ENCODE assay signal across 15 cellular contexts in genomic region chr22:20056696-20057386, GRCh38. TPM values are rescaled to one million over a fixed set of nuclear protein-coding genes. Genes with fewer than 3 reads are reported as not detected.
DNase-seq lines count a peak whose midpoint lies in the region; ATAC-seq and TF ChIP-seq lines count a peak whose summit lies in the region.
"Had no signal": no experiment of that assay in that cellular context is flagged by ENCODE, and none has a peak within 500 bp of the region (broad histone marks: within the 10 kb centered on the region; RNA-seq: fewer than 3 reads in every experiment).

No MANE protein-coding gene starts in this region.

- H3K27me3 Mint-ChIP-seq in WTC11 (ENCODE audit: low read depth), result no peaks in the 10 kb centered on the region; the same call in 1 of the 2 replicates
- H3K27me3 Mint-ChIP-seq: B cell had no signal

- DNase-seq in WTC11 (ENCODE audit: low spot score) (no peak), coronary artery (ENCODE audit: low spot score) (peak; percentile 63), osteoblast (ENCODE audit: insufficient read length, low spot score, missing footprints) (peak; percentile 60), germinal center (ENCODE audit: low spot score) (no peak), mucosa of gallbladder (ENCODE audit: low spot score) (no peak)
- DNase-seq: Caco-2; CD8-positive, alpha-beta T cell; DND-41; GDM1; IMR-90 had no signal

- H3K4me1 Mint-ChIP-seq in WTC11, result no peaks in the 10 kb centered on the region
- H3K4me1 Mint-ChIP-seq: B cell, CD14-positive monocyte had no signal

- peaks cover 3% of the 10 kb centered on the region; the same call in 1 of the 2 replicates for H3K36me3 Mint-ChIP-seq in WTC11

- no peaks in the 10 kb centered on the region for H3K79me2 ChIP-seq in osteoblast (ENCODE audit: insufficient read depth, low read length)

- H4K20me1 ChIP-seq in BLaER1 treated with 17β-estradiol and CSF1 and Interleukin-3, amounts not matched to agents 10 nM and 100 nM, result peaks cover 0 to 98% (median 0%) of the 10 kb centered on the region in 11 experiments; a peak in 9 of 22 replicates
- peaks cover 11% of the 10 kb centered on the region for H4K20me1 ChIP-seq in osteoblast (ENCODE audit: insufficient read depth, low read length)

- peak overlapping the region in 4 of 11 experiments; percentile 19 to 44 (median 30); a peak in 4 of 22 replicates for H3K27ac ChIP-seq in BLaER1 treated with 17β-estradiol and CSF1 and Interleukin-3, amounts not matched to agents 10 nM and 100 nM
- H3K27ac ChIP-seq in coronary artery, result no peak overlapping the region
- H3K27ac ChIP-seq in osteoblast (ENCODE audit: low read depth, low read length), result no peak overlapping the region

- POLR2A ChIA-PET in WTC11 (lab: Charles Lee), result no interaction called here

- CTCF ChIA-PET in WTC11 (lab: Charles Lee), result interaction anchor here (0.8 kb wide), 1 partner anchor 21 kb away, joined by 3 read pairs; no protein-coding TSS in a partner anchor

- no peaks in the 10 kb centered on the region for H3K9me3 Mint-ChIP-seq in WTC11
- H3K9me3 Mint-ChIP-seq: CD14-positive monocyte; CD8-positive, alpha-beta T cell had no signal

- H3K9ac ChIP-seq in BLaER1 treated with 17β-estradiol and CSF1 and Interleukin-3, amounts not matched to agents 10 nM and 100 nM, result peak overlapping the region in 4 of 11 experiments; percentile 8 to 51 (median 42); a peak in 5 of 22 replicates

- no peak overlapping the region for H3K4me3 ChIP-seq in BLaER1 treated with 17β-estradiol and CSF1 and Interleukin-3, amounts not matched to agents 10 nM and 100 nM
- H3K4me3 ChIP-seq in coronary artery (no peak overlapping the region), osteoblast (ENCODE audit: insufficient read depth, low read length) (no peak overlapping the region)

- TF ChIP-seq CTCF in WTC11 (IDR thresholded peaks at IDR 0.05) (no peak), coronary artery (IDR thresholded peaks at IDR 0.05) (no peak), osteoblast (IDR thresholded peaks at IDR 0.05; ENCODE audit: extremely low read depth, low read depth, low read length) (no peak)

- no peaks in the 10 kb centered on the region for H3K27me3 ChIP-seq in BLaER1 treated with 17β-estradiol and CSF1 and Interleukin-3, amounts not matched to agents 10 nM and 100 nM
- no peaks in the 10 kb centered on the region for H3K27me3 ChIP-seq in osteoblast (ENCODE audit: insufficient read depth, low read length)

- no peaks in the 10 kb centered on the region for H3K9me3 ChIP-seq in BLaER1 treated with 17β-estradiol and CSF1 and Interleukin-3, amounts not matched to agents 10 nM and 100 nM (replicated peaks in 1 of 11)
- H3K9me3 ChIP-seq in osteoblast (ENCODE audit: low read depth, low read length), result no peaks in the 10 kb centered on the region
- H3K9me3 ChIP-seq: Caco-2 had no signal

- H3K27ac Mint-ChIP-seq in WTC11, result peak overlapping the region; percentile 27; the same call in 1 of the 2 replicates
- H3K27ac Mint-ChIP-seq: B cell; CD14-positive monocyte; CD8-positive, alpha-beta T cell had no signal

- no peak overlapping the region for H2AFZ ChIP-seq in osteoblast (ENCODE audit: low read length)

- ATAC-seq in WTC11, result no peak
- no peak for ATAC-seq in GM19351 (IDR thresholded peaks at IDR 0.05; ENCODE audit: unreplicated experiment)
- ATAC-seq: CD8-positive, alpha-beta T cell; HCT116 had no signal

- H3K4me1 ChIP-seq in BLaER1 treated with 17β-estradiol and CSF1 and Interleukin-3, amounts not matched to agents 10 nM and 100 nM, result peaks cover 22 to 68% (median 55%) of the 10 kb centered on the region in 10 experiments
- no peaks in the 10 kb centered on the region for H3K4me1 ChIP-seq in osteoblast (ENCODE audit: insufficient read depth, low read length)
- H3K4me1 ChIP-seq: Caco-2 had no signal

- H3K4me2 ChIP-seq in BLaER1 treated with 17β-estradiol and CSF1 and Interleukin-3, amounts not matched to agents 10 nM and 100 nM, result peak overlapping the region in 9 of 11 experiments; percentile 48 to 96 (median 92); a peak in 16 of 22 replicates
- H3K4me2 ChIP-seq in osteoblast (ENCODE audit: insufficient read depth, low read length), result no peak overlapping the region

- peaks cover 25 to 100% (median 83%) of the 10 kb centered on the region in 11 experiments for H3K36me3 ChIP-seq in BLaER1 treated with 17β-estradiol and CSF1 and Interleukin-3, amounts not matched to agents 10 nM and 100 nM
- peaks cover 36% of the 10 kb centered on the region for H3K36me3 ChIP-seq in osteoblast (ENCODE audit: insufficient read depth, low read length)

- no peak overlapping the region for H3K4me3 Mint-ChIP-seq in WTC11
- H3K4me3 Mint-ChIP-seq: B cell; CD14-positive monocyte; CD8-positive, alpha-beta T cell had no signal

TF ChIP-seq in WTC11, 78 proteins besides CTCF, POLR2A, EP300 and RAD21 (continues in another document):
- no peak for TF ChIP-seq EMX1 (CRISPR knock-in tag; IDR thresholded peaks at IDR 0.05)
- no peak for TF ChIP-seq TCF7 (CRISPR knock-in tag; IDR thresholded peaks at IDR 0.05; ENCODE audit: low read depth)
- TF ChIP-seq AR (CRISPR knock-in tag; IDR thresholded peaks at IDR 0.05), result no peak
- TF ChIP-seq ZNF317 (CRISPR knock-in tag; IDR thresholded peaks at IDR 0.05; ENCODE audit: borderline replicate concordance, low read depth), result no peak
- TF ChIP-seq ESRRA (CRISPR knock-in tag; IDR thresholded peaks at IDR 0.05; ENCODE audit: borderline replicate concordance), result no peak
- no peak for TF ChIP-seq OVOL2 (CRISPR knock-in tag; IDR thresholded peaks at IDR 0.05; ENCODE audit: borderline replicate concordance)
- TF ChIP-seq GABPB1 (CRISPR knock-in tag; IDR thresholded peaks at IDR 0.05), result no peak
- TF ChIP-seq MYBL2 (CRISPR knock-in tag; IDR thresholded peaks at IDR 0.05), result no peak
- TF ChIP-seq FOXP4 (CRISPR knock-in tag; IDR thresholded peaks at IDR 0.05), result no peak
- no peak for TF ChIP-seq ZMAT4 (CRISPR knock-in tag; IDR thresholded peaks at IDR 0.05)
- no peak for TF ChIP-seq CDX4 (CRISPR knock-in tag; IDR thresholded peaks at IDR 0.05; ENCODE audit: borderline replicate concordance)

RNA-seq across cellular contexts. Expression of gene DGCR8, which starts 23.2 kb away (rescaled TPM):
- 39.5 to 55.0 TPM (median 41.2 TPM) in 3 replicates for total RNA-seq in WTC11 (2021)
- 25.9 and 44.2 TPM in 2 replicates for total RNA-seq in osteoblast
- total RNA-seq in mucosa of gallbladder, result 38.2 TPM

RNA-seq across cellular contexts. Expression of gene TANGO2, which starts 35.9 kb away (rescaled TPM):
- total RNA-seq in WTC11 (2021) (13.2 to 16.8 TPM (median 14.8 TPM) in 3 replicates), osteoblast (41.8 and 43.8 TPM in 2 replicates), mucosa of gallbladder (39.4 TPM)

RNA-seq across cellular contexts. Expression of gene ARVCF, which starts 40.2 kb away (rescaled TPM):
- total RNA-seq in WTC11 (2021) (58.3 to 65.4 TPM (median 61.3 TPM) in 3 replicates), osteoblast (19.7 and 27.1 TPM in 2 replicates), mucosa of gallbladder (44.3 TPM)

RNA-seq across cellular contexts. Expression of gene RANBP1, which starts 59.1 kb away (rescaled TPM):
- 379 to 443 TPM (median 400 TPM) in 3 replicates for total RNA-seq in WTC11 (2021)
- total RNA-seq in osteoblast, result 78.4 and 85.8 TPM in 2 replicates
- total RNA-seq in mucosa of gallbladder, result 62.6 TPM

Comparison
In these comparisons a context has a peak if more than half of its experiments do, and no peak if none do; other contexts are left out.
1. DNase-seq: peak in coronary artery (single experiment) and osteoblast (single experiment); none in WTC11 (single experiment), germinal center (single experiment) and mucosa of gallbladder (single experiment).